In genomic region chr11:99432677-99433076, GRCh38 we compare ENCODE assay signal across 17 cellular contexts.
"Had no signal": no experiment of that assay in that cellular context is flagged by ENCODE, and none has a peak within 500 bp of the region (broad histone marks: within the 10 kb centered on the region; RNA-seq: fewer than 3 reads in every experiment).

No MANE protein-coding gene starts in this region.

- H3K27ac ChIP-seq: colonic mucosa, foreskin keratinocyte, lower lobe of right lung, skin epidermis, stomach, thoracic aorta had no signal

- H3K27me3 ChIP-seq: colonic mucosa, foreskin keratinocyte, stomach had no signal

- H3K9me3 ChIP-seq: colonic mucosa, lower lobe of right lung, stomach, thoracic aorta had no signal

- DNase-seq: activated B cell treated with CpG ODN at 0.5 μM for 24 hours; activated CD4-positive, alpha-beta T cell treated with anti-CD3 and anti-CD28 coated beads, Interleukin-2, amount 10 ng/mL, durations not matched to agents 7 days and 5 days; activated CD8-positive, alpha-beta memory T cell treated with anti-CD3 and anti-CD28 coated beads for 24 hours; activated naive CD4-positive, alpha-beta T cell treated with anti-CD3 and anti-CD28 coated beads for 36 hours; activated T-cell treated with anti-CD3 and anti-CD28 coated beads for 4 hours; caudate nucleus; colonic mucosa; effector CD4-positive, alpha-beta T cell; foreskin keratinocyte; left cardiac atrium; lower lobe of right lung; retina; stimulated activated CD4-positive, alpha-beta T cell treated with anti-CD3 and anti-CD28 coated beads, Interleukin-4, amount 100 ng/mL, for 4 hours; stomach had no signal

- H3K4me3 ChIP-seq: colonic mucosa, lower lobe of right lung, skin epidermis, stomach, thoracic aorta had no signal

- H3K36me3 ChIP-seq: colonic mucosa, lower lobe of right lung, stomach, thoracic aorta had no signal

- ATAC-seq: activated T-helper 17 cell treated with anti-CD3 and anti-CD28 coated beads, Interleukin-2, amount 50 U/mL, for 72 hours; foreskin keratinocyte; left cardiac atrium; lower lobe of right lung had no signal

- H3K4me1 ChIP-seq: colonic mucosa, foreskin keratinocyte, lower lobe of right lung, stomach had no signal
